17 cellular contexts compared by ENCODE assay signal in the genomic region with DNA sequence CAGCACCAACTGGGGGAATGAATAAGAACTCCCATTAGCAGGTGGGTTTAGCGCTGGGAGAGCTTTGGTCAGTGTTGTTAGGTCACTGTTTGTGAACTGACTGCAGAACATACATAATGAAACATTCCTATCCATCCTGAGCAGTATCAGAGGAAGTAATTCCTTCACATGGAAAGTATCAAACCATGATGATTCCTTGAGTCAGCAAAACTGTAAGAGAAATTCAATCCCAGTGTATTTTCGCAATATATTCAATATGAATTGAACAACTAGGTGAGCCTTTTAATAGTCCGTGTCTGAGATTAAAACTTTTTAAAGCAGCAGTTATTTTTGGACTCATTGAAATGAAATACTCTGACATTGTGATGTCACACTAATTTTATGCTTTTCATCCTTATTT. TPM values are rescaled to one million over a fixed set of nuclear protein-coding genes. Genes with fewer than 3 reads are reported as not detected.
"Had no signal": no experiment of that assay in that cellular context is flagged by ENCODE, and none has a peak within 500 bp of the region (broad histone marks: within the 10 kb centered on the region; RNA-seq: fewer than 3 reads in every experiment).

No MANE protein-coding gene starts in this region.

- H3K27me3 Mint-ChIP-seq: naive B cell had no signal

- H3K27me3 ChIP-seq: brain microvascular endothelial cell, dorsolateral prefrontal cortex, ovary, upper lobe of left lung had no signal

- H3K27ac ChIP-seq: brain microvascular endothelial cell, left ventricle myocardium inferior, ovary, thoracic aorta, upper lobe of left lung had no signal

- H3K4me1 ChIP-seq: left ventricle myocardium inferior, upper lobe of left lung had no signal

- DNase-seq: activated CD4-positive, alpha-beta T cell treated with anti-CD3 and anti-CD28 coated beads for 48 hours; aorta; brain microvascular endothelial cell; central memory CD4-positive, alpha-beta T cell; dorsolateral prefrontal cortex; immature natural killer cell; kidney glomerular epithelial cell; left ventricle myocardium inferior; mesenchymal stem cell; mucosa of descending colon; naive B cell; ovary; stimulated activated CD4-positive, alpha-beta T cell treated with anti-CD3 and anti-CD28 coated beads, Interleukin-4, amount 100 ng/mL, for 1 hour; upper lobe of left lung had no signal

- H3K9me3 ChIP-seq: left ventricle myocardium inferior, mucosa of descending colon, ovary, thoracic aorta, upper lobe of left lung had no signal

- H3K36me3 ChIP-seq: ovary had no signal

- H3K9me3 Mint-ChIP-seq: immature natural killer cell had no signal

- H3K4me3 Mint-ChIP-seq: immature natural killer cell, naive B cell had no signal

- ATAC-seq: mucosa of descending colon, sciatic nerve had no signal

- H3K4me3 ChIP-seq: dorsolateral prefrontal cortex, left ventricle myocardium inferior, mucosa of descending colon, ovary, smooth muscle cell, thoracic aorta, upper lobe of left lung had no signal

RNA-seq across cellular contexts. Expression of gene TTC36, which starts 42.9 kb away (rescaled TPM):
- total RNA-seq: smooth muscle cell had no signal
